Comparison of ENCODE assay signal across 11 cellular contexts in the genomic region with DNA sequence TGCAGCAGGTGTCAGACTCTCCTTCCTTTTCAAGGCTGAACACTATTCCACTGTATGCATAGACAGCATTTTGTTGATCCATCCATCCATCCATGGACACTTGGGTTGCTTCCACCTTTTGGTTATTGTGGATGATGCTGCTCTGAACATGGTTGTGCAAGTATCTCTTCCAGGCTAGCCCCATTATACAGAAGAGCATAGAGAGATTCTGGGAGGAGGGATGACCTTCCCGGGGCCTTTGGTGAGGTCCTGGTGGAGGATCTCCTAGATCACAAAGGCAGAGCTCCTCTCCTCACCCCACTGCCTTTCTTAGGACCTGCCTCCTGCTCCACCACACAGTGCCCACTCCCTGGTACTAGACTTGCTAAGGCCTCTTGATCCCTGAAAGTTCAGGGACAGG. TPM values are rescaled to one million over a fixed set of nuclear protein-coding genes. Genes with fewer than 3 reads are reported as not detected.
DNase-seq lines count a peak whose midpoint lies in the region; TF ChIP-seq lines count a peak whose summit lies in the region.
"Not testable (repeated sequence)": the region's sequence is repeated elsewhere in the genome, so short reads cannot be mapped to it uniquely, and the experiment has no call there.
"Had no signal": no experiment of that assay in that cellular context is flagged by ENCODE, and none has a peak within 500 bp of the region (broad histone marks: within the 10 kb centered on the region; RNA-seq: fewer than 3 reads in every experiment).

No MANE protein-coding gene starts in this region.

- not testable (repeated sequence) for H3K4me3 Mint-ChIP-seq in activated T-cell treated with anti-CD3 and anti-CD28 coated beads, Interleukin-2, amount 50 U/mL, for 24 hours; type B pancreatic cell

- H3K4me3 ChIP-seq in right atrium auricular region, result not testable (repeated sequence)

- peaks cover 21% of the 10 kb centered on the region for H3K9me3 Mint-ChIP-seq in activated T-cell treated with anti-CD3 and anti-CD28 coated beads, Interleukin-2, amount 50 U/mL, for 24 hours
- peaks cover 18% of the 10 kb centered on the region for H3K9me3 Mint-ChIP-seq in type B pancreatic cell

- not testable (repeated sequence) for H3K36me3 Mint-ChIP-seq in activated T-cell treated with anti-CD3 and anti-CD28 coated beads, Interleukin-2, amount 50 U/mL, for 24 hours (ENCODE audit: low read depth); type B pancreatic cell

- not testable (repeated sequence) for H3K9me3 ChIP-seq in right atrium auricular region

- H3K27ac ChIP-seq in right atrium auricular region, result not testable (repeated sequence)

- not testable (repeated sequence) for H3K27me3 ChIP-seq in right atrium auricular region

- H3K4me1 Mint-ChIP-seq in activated T-cell treated with anti-CD3 and anti-CD28 coated beads, Interleukin-2, amount 50 U/mL, for 24 hours (ENCODE audit: low read depth); type B pancreatic cell (ENCODE audit: unreplicated experiment): not testable (repeated sequence)

- not testable (repeated sequence) for H3K36me3 ChIP-seq in right atrium auricular region

- DNase-seq in activated T-cell treated with anti-CD3 and anti-CD28 coated beads, Interleukin-2, amount 50 U/mL, for 24 hours, result peak; percentile 11
- DNase-seq in ecto neural progenitor cell (ENCODE audit: low spot score) (peak; percentile 5), right atrium auricular region (ENCODE audit: low spot score) (peak; percentile 36), type B pancreatic cell (ENCODE audit: extremely low spot score, unreplicated experiment) (peak; percentile 48)

- H3K27ac Mint-ChIP-seq in activated T-cell treated with anti-CD3 and anti-CD28 coated beads, Interleukin-2, amount 50 U/mL, for 24 hours; type B pancreatic cell: not testable (repeated sequence)

- H3K27me3 Mint-ChIP-seq in activated T-cell treated with anti-CD3 and anti-CD28 coated beads, Interleukin-2, amount 50 U/mL, for 24 hours; type B pancreatic cell: not testable (repeated sequence)

- not testable (repeated sequence) for TF ChIP-seq CTCF in right atrium auricular region (IDR thresholded peaks at IDR 0.05); type B pancreatic cell (conservative IDR thresholded peaks at IDR 0.05)

- not testable (repeated sequence) for H3K4me1 ChIP-seq in right atrium auricular region

RNA-seq across cellular contexts. Expression of a gene that starts 27.2 kb away (rescaled TPM):
- not detected for total RNA-seq in right atrium auricular region
- total RNA-seq in type B pancreatic cell (ENCODE audit: low replicate concordance), result not detected in 2 replicates
- total RNA-seq: A673; CD4-positive, alpha-beta memory T cell; CD4-positive, CD25-positive, alpha-beta regulatory T cell; CD8-positive, alpha-beta memory T cell; Daoy; G401; GM12878 had no signal
